17 cellular contexts compared by ENCODE assay signal in genomic region chr4:40960926-40961325, GRCh38.
DNase-seq lines count a peak whose midpoint lies in the region; ATAC-seq and TF ChIP-seq lines count a peak whose summit lies in the region.
"Had no signal": no experiment of that assay in that cellular context is flagged by ENCODE, and none has a peak within 500 bp of the region (broad histone marks: within the 10 kb centered on the region; RNA-seq: fewer than 3 reads in every experiment).

No MANE protein-coding gene starts in this region.

- H2AFZ ChIP-seq in IMR-90 (replicated peaks; ENCODE audit: low read length, poor library complexity): no peak overlapping the region

- no peak overlapping the region for H2AK5ac ChIP-seq in IMR-90 (ENCODE audit: low read depth, low read length)

- no peaks in the 10 kb centered on the region for H3K36me3 ChIP-seq in IMR-90 (ENCODE audit: control insufficient read depth, insufficient read depth, low read length)
- H3K36me3 ChIP-seq in thoracic aorta: no peaks in the 10 kb centered on the region

- no peak for TF ChIP-seq RAD21 in IMR-90 (IDR thresholded peaks at IDR 0.05; ENCODE audit: low read length)

- H3K4ac ChIP-seq in IMR-90 (ENCODE audit: low read depth, low read length): no peak overlapping the region

- H3K9me3 ChIP-seq in IMR-90 (ENCODE audit: control insufficient read depth, insufficient read depth, low read length) (no peaks in the 10 kb centered on the region), thoracic aorta (no peaks in the 10 kb centered on the region)

- DNase-seq in EL: peak; percentile 12
- DNase-seq in IMR-90: peak; percentile 20
- DNase-seq in hepatic stellate cell (ENCODE audit: low spot score): peak; percentile 34
- DNase-seq in thoracic aorta (ENCODE audit: low spot score): no peak
- DNase-seq in nucleus accumbens (lab: John Stamatoyannopoulos, UW): no peak
- no peak for DNase-seq in activated naive CD4-positive, alpha-beta T cell treated with anti-CD3 and anti-CD28 coated beads for 36 hours
- DNase-seq: Calu3; CD8-positive, alpha-beta T cell; DMS53; DND-41; GDM1; H9 had no signal

- H3K27me3 Mint-ChIP-seq in activated naive CD4-positive, alpha-beta T cell treated with anti-CD3 and anti-CD28 coated beads for 36 hours (ENCODE audit: low read depth): peaks cover 3% of the 10 kb centered on the region
- H3K27me3 Mint-ChIP-seq: B cell had no signal

- no peak for TF ChIP-seq CTCF in IMR-90 (conservative IDR thresholded peaks at IDR 0.05; ENCODE audit: low read depth, low read length)
- TF ChIP-seq CTCF in thoracic aorta (IDR thresholded peaks at IDR 0.05): no peak

- intact Hi-C loops in IMR-90 (cut with micrococcal nuclease): no loop called here
- intact Hi-C loops in activated naive CD4-positive, alpha-beta T cell treated with anti-CD3 and anti-CD28 coated beads for 36 hours (cut with micrococcal nuclease): no loop called here

- no peak overlapping the region for H2BK15ac ChIP-seq in IMR-90 (ENCODE audit: low read depth, low read length)

- no peak for ATAC-seq in IMR-90 (ENCODE audit: low read depth)
- peak; percentile 30 for ATAC-seq in thoracic aorta (ENCODE audit: insufficient number of reproducible peaks, low FRiP score, low read depth)
- no peak for ATAC-seq in HG02588 (IDR thresholded peaks at IDR 0.05; ENCODE audit: unreplicated experiment)
- ATAC-seq: CD8-positive, alpha-beta T cell; K562 had no signal

- H4K8ac ChIP-seq in IMR-90 (ENCODE audit: low read depth in 2 of 2, low read length in 2 of 2): no peak overlapping the region

- POLR2A ChIA-PET in IMR-90 (lab: Charles Lee; ENCODE audit: unreplicated experiment): interaction anchor here (0.6 kb wide), 1 partner anchor 253 kb away, joined by 4 read pairs; the partner anchor contains the start of gene APBB2

- no peak overlapping the region for H3K18ac ChIP-seq in IMR-90 (ENCODE audit: low read depth, low read length)

- no peaks in the 10 kb centered on the region for H4K20me1 ChIP-seq in IMR-90 (ENCODE audit: insufficient read depth, low read length)
- H4K20me1 ChIP-seq: BLaER1 treated with 17β-estradiol and CSF1 and Interleukin-3, amounts not matched to agents 10 nM and 100 nM had no signal

- H2BK5ac ChIP-seq in IMR-90 (ENCODE audit: low read depth, low read length, poor library complexity, severe bottlenecking): no peak overlapping the region

- in situ Hi-C loops in IMR-90 (cut with MboI; ENCODE audit: low sequenced_read_pairs): no loop called here

- H4K91ac ChIP-seq in IMR-90 (ENCODE audit: insufficient read depth, low read depth, low read length): no peak overlapping the region

- no peak overlapping the region for H3K27ac Mint-ChIP-seq in activated naive CD4-positive, alpha-beta T cell treated with anti-CD3 and anti-CD28 coated beads for 36 hours
- H3K27ac Mint-ChIP-seq: B cell; CD8-positive, alpha-beta T cell had no signal

- BruUV-seq in IMR-90 (replicated peaks; lab: Mats Ljungman, UMichigan): no TSS peak

- H3K56ac ChIP-seq in IMR-90 (ENCODE audit: extremely low read depth, insufficient read depth, low read length): no peak overlapping the region

- dilution Hi-C loops in IMR-90 (cut with HindIII; ENCODE audit: low sequenced_read_pairs, unreplicated experiment): no loop called here

- H3K4me1 ChIP-seq in IMR-90 (ENCODE audit: control insufficient read depth, insufficient read depth, low read length) (peaks cover 12% of the 10 kb centered on the region), thoracic aorta (ENCODE audit: control insufficient read depth in 1 of 2, low read depth in 2 of 2) (peaks cover 29 to 57% of the 10 kb centered on the region in 2 donors)

- H3K27ac ChIP-seq in IMR-90 (ENCODE audit: insufficient read depth, low read length) (no peak overlapping the region), thoracic aorta (peak overlapping the region; percentile 50 to 55)
- H3K27ac ChIP-seq: BLaER1 treated with 17β-estradiol and CSF1 and Interleukin-3, amounts not matched to agents 10 nM and 100 nM; HL-60 had no signal

- no peak for TF ChIP-seq POLR2A in IMR-90 (IDR thresholded peaks at IDR 0.05; ENCODE audit: low read depth, low read length)

- no peak overlapping the region for H2BK120ac ChIP-seq in IMR-90 (ENCODE audit: low read depth, low read length)

- no peak overlapping the region for H3K4me3 Mint-ChIP-seq in activated naive CD4-positive, alpha-beta T cell treated with anti-CD3 and anti-CD28 coated beads for 36 hours
- H3K4me3 Mint-ChIP-seq: B cell; CD8-positive, alpha-beta T cell; H9 had no signal

- H3K27me3 ChIP-seq in IMR-90 (ENCODE audit: control insufficient read depth, insufficient read depth, low read length): no peaks in the 10 kb centered on the region
- no peaks in the 10 kb centered on the region for H3K27me3 ChIP-seq in thoracic aorta (replicated peaks; ENCODE audit: insufficient read depth)
- H3K27me3 ChIP-seq: BLaER1 treated with 17β-estradiol and CSF1 and Interleukin-3, amounts not matched to agents 10 nM and 100 nM had no signal

- no peaks in the 10 kb centered on the region for H3K36me3 Mint-ChIP-seq in activated naive CD4-positive, alpha-beta T cell treated with anti-CD3 and anti-CD28 coated beads for 36 hours (ENCODE audit: low read depth)
- H3K36me3 Mint-ChIP-seq: CD8-positive, alpha-beta T cell had no signal

- H3K4me3 ChIP-seq in IMR-90 (ENCODE audit: insufficient read depth, low read depth, low read length): no peak overlapping the region
- no peak overlapping the region for H3K4me3 ChIP-seq in thoracic aorta
- H3K4me3 ChIP-seq: BLaER1 treated with 17β-estradiol and CSF1 and Interleukin-3, amounts not matched to agents 10 nM and 100 nM; K562 had no signal

- H3K4me2 ChIP-seq in IMR-90 (ENCODE audit: low read depth, low read length): no peak overlapping the region
- H3K4me2 ChIP-seq: BLaER1 treated with 17β-estradiol and CSF1 and Interleukin-3, amounts not matched to agents 10 nM and 100 nM had no signal

- H4K5ac ChIP-seq in IMR-90 (ENCODE audit: low read depth, low read length): no peak overlapping the region

- no peak overlapping the region for H3K9ac ChIP-seq in IMR-90 (ENCODE audit: low read depth, low read length)
- H3K9ac ChIP-seq: BLaER1 treated with 17β-estradiol and CSF1 and Interleukin-3, amounts not matched to agents 10 nM and 100 nM had no signal

- no peak overlapping the region for H2AK9ac ChIP-seq in IMR-90 (replicated peaks; ENCODE audit: low read depth, low read length, poor library complexity)

- no peaks in the 10 kb centered on the region for H3K9me3 Mint-ChIP-seq in activated naive CD4-positive, alpha-beta T cell treated with anti-CD3 and anti-CD28 coated beads for 36 hours
- H3K9me3 Mint-ChIP-seq: CD8-positive, alpha-beta T cell had no signal

- peak overlapping the region; percentile 12; the same call in 1 of the 2 replicates for H3K14ac ChIP-seq in IMR-90 (replicated peaks; ENCODE audit: low read depth, low read length)

- peaks cover 4 to 25% of the 10 kb centered on the region in 2 experiments; a peak in 3 of 4 replicates for H3K79me1 ChIP-seq in IMR-90 (ENCODE audit: low read depth in 1 of 2, low read length in 2 of 2)

- CTCF ChIA-PET in IMR-90 (lab: Yijun Ruan, JAX): no interaction called here
- CTCF ChIA-PET in activated naive CD4-positive, alpha-beta T cell treated with anti-CD3 and anti-CD28 coated beads for 36 hours (lab: Charles Lee): no interaction called here

- H3K9me1 ChIP-seq in IMR-90 (ENCODE audit: insufficient read depth, low read length): peaks cover 4% of the 10 kb centered on the region; the same call in 1 of the 2 replicates

- H2BK20ac ChIP-seq in IMR-90 (ENCODE audit: low read depth, low read length): no peak overlapping the region

- no peaks in the 10 kb centered on the region for H3K4me1 Mint-ChIP-seq in activated naive CD4-positive, alpha-beta T cell treated with anti-CD3 and anti-CD28 coated beads for 36 hours (ENCODE audit: low read depth)
- H3K4me1 Mint-ChIP-seq: B cell had no signal

- H3K23ac ChIP-seq in IMR-90 (ENCODE audit: low read depth, low read length): no peak overlapping the region

- no CpG with 5 or more reads among the region's 1 CpG for WGBS in IMR-90 (ENCODE audit: extremely low coverage in 2 of 2, insufficient read length in 1 of 2), 2 experiments

TF ChIP-seq in IMR-90, 13 proteins besides CTCF, POLR2A, EP300 and RAD21:
- TF ChIP-seq ELK1 (IDR thresholded peaks at IDR 0.05; ENCODE audit: borderline replicate concordance, low read depth, low read length): no peak
- no peak for TF ChIP-seq NFE2L2 (IDR thresholded peaks at IDR 0.05; ENCODE audit: low read depth, low read length)
- TF ChIP-seq CEBPB (IDR thresholded peaks at IDR 0.05; ENCODE audit: low read depth, low read length): no peak
- TF ChIP-seq FOS (IDR thresholded peaks at IDR 0.05; ENCODE audit: low read depth, low read length): no peak
- TF ChIP-seq BHLHE40 (IDR thresholded peaks at IDR 0.05; ENCODE audit: low read depth, low read length): no peak
- no peak for TF ChIP-seq MXI1 (IDR thresholded peaks at IDR 0.05; ENCODE audit: borderline replicate concordance, low read depth, low read length)
- no peak for TF ChIP-seq RFX5 (IDR thresholded peaks at IDR 0.05; ENCODE audit: low read depth, low read length)
- no peak for TF ChIP-seq MAZ (IDR thresholded peaks at IDR 0.05; ENCODE audit: borderline replicate concordance, low read depth, low read length)
- TF ChIP-seq CHD1 (IDR thresholded peaks at IDR 0.05; ENCODE audit: low read depth, low read length): no peak
- TF ChIP-seq MAFK (IDR thresholded peaks at IDR 0.05; ENCODE audit: low read depth, low read length): no peak
- no peak for TF ChIP-seq RCOR1 (IDR thresholded peaks at IDR 0.05; ENCODE audit: insufficient replicate concordance, low read length)
- TF ChIP-seq, protein P1, sequence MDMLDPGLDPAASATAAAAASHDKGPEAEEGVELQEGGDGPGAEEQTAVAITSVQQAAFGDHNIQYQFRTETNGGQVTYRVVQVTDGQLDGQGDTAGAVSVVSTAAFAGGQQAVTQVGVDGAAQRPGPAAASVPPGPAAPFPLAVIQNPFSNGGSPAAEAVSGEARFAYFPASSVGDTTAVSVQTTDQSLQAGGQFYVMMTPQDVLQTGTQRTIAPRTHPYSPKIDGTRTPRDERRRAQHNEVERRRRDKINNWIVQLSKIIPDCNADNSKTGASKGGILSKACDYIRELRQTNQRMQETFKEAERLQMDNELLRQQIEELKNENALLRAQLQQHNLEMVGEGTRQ (IDR thresholded peaks at IDR 0.05; ENCODE audit: low read depth, low read length): no peak

Comparison
In these comparisons a context has a peak if more than half of its experiments do, and no peak if none do; other contexts are left out.
1. DNase-seq: peak in EL (single experiment), IMR-90 (single experiment) and hepatic stellate cell (single experiment); none in thoracic aorta (single experiment), nucleus accumbens (0 of 56) and activated naive CD4-positive, alpha-beta T cell treated with anti-CD3 and anti-CD28 coated beads for 36 hours (single experiment).